Comparison of ENCODE assay signal across 9 cellular contexts in genomic region chr2:39120521-39120770, GRCh38. TPM values are rescaled to one million over a fixed set of nuclear protein-coding genes. Genes with fewer than 3 reads are reported as not detected.
A peak's percentile ranks its signal among the peaks of the same experiment; 100 is the strongest.
DNase-seq lines count a peak whose midpoint lies in the region; ATAC-seq, FAIRE-seq and TF ChIP-seq lines count a peak whose summit lies in the region.
"Had no signal": no experiment of that assay in that cellular context is flagged by ENCODE, and none has a peak within 500 bp of the region (broad histone marks: within the 10 kb centered on the region; RNA-seq: fewer than 3 reads in every experiment).

No MANE protein-coding gene starts in this region.

- CTCF ChIA-PET in Calu3 (lab: Charles Lee), result interaction anchor here (0.5 to 2.2 kb wide), 4 partner anchors 108 to 601 kb away, joined by 3 to 9 read pairs (median 6); no protein-coding TSS in a partner anchor

- no peak for TF ChIP-seq CTCF in Calu3 (IDR thresholded peaks at IDR 0.05; ENCODE audit: unreplicated experiment)
- no peak for TF ChIP-seq CTCF in HFFc6 (IDR thresholded peaks at IDR 0.05)
- no peak for TF ChIP-seq CTCF in WERI-Rb-1 (IDR thresholded peaks at IDR 0.05; ENCODE audit: low read depth, low read length)
- no peak for TF ChIP-seq CTCF in right lobe of liver (IDR thresholded peaks at IDR 0.05)

- intact Hi-C loops in Calu3 (cut with micrococcal nuclease; ENCODE audit: unreplicated experiment) (no loop called here), right lobe of liver (cut with DNase I) (no loop called here)

- DNase-seq in Calu3 (no peak), HFFc6 (no peak), WERI-Rb-1 (no peak), right lobe of liver (no peak), NCI-H446 (lab: John Stamatoyannopoulos, UW) (no peak), NCI-H2107 treated with DMSO at 0.1 percent for 48 hours (lab: John Stamatoyannopoulos, UW; ENCODE audit: unreplicated experiment) (no peak), germinal center (ENCODE audit: low spot score) (no peak), RCC 7860 (ENCODE audit: low spot score) (no peak)

- H3K27ac Mint-ChIP-seq in Calu3 (ENCODE audit: unreplicated experiment) (no peak overlapping the region), HFFc6 (no peak overlapping the region)

- TF ChIP-seq POLR2A in right lobe of liver (IDR thresholded peaks at IDR 0.05), result no peak

- no peaks in the 10 kb centered on the region; the same call in 1 of the 2 replicates for H3K36me3 ChIP-seq in WERI-Rb-1
- no peaks in the 10 kb centered on the region for H3K36me3 ChIP-seq in right lobe of liver

- no TSS peak for BruUV-seq in Calu3 (replicated peaks; lab: Mats Ljungman, UMichigan)

- H3K27me3 ChIP-seq in WERI-Rb-1 (ENCODE audit: insufficient read depth, low read depth, severe bottlenecking) (no peaks in the 10 kb centered on the region), right lobe of liver (no peaks in the 10 kb centered on the region)

- no peaks in the 10 kb centered on the region for H3K9me3 ChIP-seq in WERI-Rb-1 (ENCODE audit: severe bottlenecking)
- H3K9me3 ChIP-seq in right lobe of liver, result no peaks in the 10 kb centered on the region

- H3K9me3 Mint-ChIP-seq in Calu3 (ENCODE audit: low read depth, unreplicated experiment) (no peaks in the 10 kb centered on the region), HFFc6 (no peaks in the 10 kb centered on the region)
- H3K9me3 Mint-ChIP-seq: neural crest cell had no signal

- no CpG with 5 or more reads among the region's 37 CpGs for WGBS in right lobe of liver (ENCODE audit: insufficient coverage, low coverage, low lambda C conversion rate, missing lambda C conversion rate)

- no peak for ATAC-seq in right lobe of liver

- H3K4me3 ChIP-seq in WERI-Rb-1 (ENCODE audit: low read depth, low read length) (peak overlapping the region; percentile 77), right lobe of liver (peak overlapping the region; percentile 82 to 85 (median 82))

- H3K36me3 Mint-ChIP-seq in Calu3 (ENCODE audit: insufficient read depth, unreplicated experiment) (peaks cover 44% of the 10 kb centered on the region), HFFc6 (ENCODE audit: low read depth) (peaks cover 6% of the 10 kb centered on the region)

- H3K4me1 ChIP-seq in right lobe of liver, result peaks cover 0 to 32% (median 11%) of the 10 kb centered on the region in 4 donors

- H3K27ac ChIP-seq in WERI-Rb-1 (peak overlapping the region; percentile 81), right lobe of liver (peak overlapping the region; percentile 93 to 98 (median 98))

- H3K27me3 Mint-ChIP-seq in Calu3 (ENCODE audit: unreplicated experiment), result no peaks in the 10 kb centered on the region
- no peaks in the 10 kb centered on the region for H3K27me3 Mint-ChIP-seq in HFFc6 (ENCODE audit: insufficient read depth)

- FAIRE-seq in RCC 7860 (lab: Jason Lieb, UNC), result no peak

- H3K4me3 Mint-ChIP-seq in Calu3 (ENCODE audit: low read depth, unreplicated experiment) (peak overlapping the region; percentile 73), HFFc6 (peak overlapping the region; percentile 92; the same call in 1 of the 2 replicates)

- H3K4me1 Mint-ChIP-seq in Calu3 (ENCODE audit: low read depth, unreplicated experiment) (peaks cover 30% of the 10 kb centered on the region), HFFc6 (ENCODE audit: low read depth) (peaks cover 48% of the 10 kb centered on the region)

RNA-seq across cellular contexts. Expression of gene SOS1, which starts 0.4 kb away (rescaled TPM):
- total RNA-seq in Calu3 (2022) (36.8 and 40.0 TPM in 2 replicates), right lobe of liver (10 to 100 TPM in 5 of 6 experiments, 1 to 10 TPM in 1; 9.6 to 20.1 (median 16.5) TPM)
- total RNA-seq in HFFc6 (2021; fragmentation: NEBNext Ultra II Directional; extraction: Animal tissue kit (Norgen Biotek cat#: 25700)), result 10 to 100 TPM; 20.9 to 31.4 (median 24.6) TPM
